ENCODE assay signal across 8 cellular contexts in genomic region chr15:74460298-74460697, GRCh38. TPM values are rescaled to one million over a fixed set of nuclear protein-coding genes. Genes with fewer than 3 reads are reported as not detected.
DNase-seq lines count a peak whose midpoint lies in the region; ATAC-seq, FAIRE-seq and TF ChIP-seq lines count a peak whose summit lies in the region.

No MANE protein-coding gene starts in this region.

- H3K27me3 Mint-ChIP-seq in naive thymus-derived CD8-positive, alpha-beta T cell: no peaks in the 10 kb centered on the region

- peak overlapping the region; percentile 62 to 97 (median 93) for H3K27ac Mint-ChIP-seq in naive thymus-derived CD8-positive, alpha-beta T cell

- no peak for FAIRE-seq in bronchial epithelial cell (lab: Jason Lieb, UNC)

- H3K9me3 ChIP-seq in BLaER1: no peaks in the 10 kb centered on the region
- no peaks in the 10 kb centered on the region; the same call in 1 of the 2 replicates for H3K9me3 ChIP-seq in HUES64 (ENCODE audit: insufficient read depth, low read depth, low read length)

- peaks cover 0 to 33% (median 5%) of the 10 kb centered on the region in 3 donors for H3K36me3 Mint-ChIP-seq in naive thymus-derived CD8-positive, alpha-beta T cell

- no peaks in the 10 kb centered on the region for H4K20me1 ChIP-seq in BLaER1

- ATAC-seq in naive thymus-derived CD8-positive, alpha-beta T cell: no peak

- WGBS in HUES64: 75% methylated on average over 2 of the region's 2 CpGs

- H3K27me3 ChIP-seq in BLaER1: no peaks in the 10 kb centered on the region
- no peaks in the 10 kb centered on the region for H3K27me3 ChIP-seq in HUES64 (ENCODE audit: insufficient read depth, low read length)
- no peaks in the 10 kb centered on the region for H3K27me3 ChIP-seq in bronchial epithelial cell (ENCODE audit: control insufficient read depth, insufficient read depth, low read length)

- H3K4me3 ChIP-seq in BLaER1 (peak overlapping the region; percentile 94), HUES64 (ENCODE audit: low read length) (peak overlapping the region; percentile 95), bronchial epithelial cell (ENCODE audit: low read depth, low read length) (peak overlapping the region; percentile 86)

- peaks cover 0 to 6% (median 0%) of the 10 kb centered on the region in 9 donors for H3K9me3 Mint-ChIP-seq in naive thymus-derived CD8-positive, alpha-beta T cell

- H3K4me1 ChIP-seq in BLaER1 (peaks cover 40% of the 10 kb centered on the region), HUES64 (ENCODE audit: insufficient read depth, low read length) (peaks cover 9% of the 10 kb centered on the region; the same call in 1 of the 2 replicates)

- peaks cover 29 to 61% (median 56%) of the 10 kb centered on the region in 4 donors for H3K4me1 Mint-ChIP-seq in naive thymus-derived CD8-positive, alpha-beta T cell

- POLR2A ChIA-PET in naive thymus-derived CD8-positive, alpha-beta T cell (lab: Charles Lee): interaction anchor here (0.9 to 3.2 kb wide), 9 partner anchors 9 to 157 kb away, joined by 3 to 17 read pairs (median 6); partner anchors contain the start of genes ARID3B and CLK3

- H3K36me3 ChIP-seq in BLaER1: peaks cover 32% of the 10 kb centered on the region
- H3K36me3 ChIP-seq in HUES64 (ENCODE audit: insufficient read depth, low read length): peaks cover 18% of the 10 kb centered on the region
- H3K36me3 ChIP-seq in bronchial epithelial cell (ENCODE audit: control insufficient read depth, insufficient read depth, low read length): peaks cover 1% of the 10 kb centered on the region

- TF ChIP-seq CTCF in bronchial epithelial cell (IDR thresholded peaks at IDR 0.05; ENCODE audit: insufficient read depth, low read length, severe bottlenecking): no peak

- H3K27ac ChIP-seq in BLaER1: peak overlapping the region; percentile 73
- H3K27ac ChIP-seq in HUES64 (ENCODE audit: low read depth, low read length): peak overlapping the region; percentile 66

- H3K4me3 Mint-ChIP-seq in naive thymus-derived CD8-positive, alpha-beta T cell: peak overlapping the region; percentile 87 to 96 (median 94)

- H3K9ac ChIP-seq in BLaER1 (peak overlapping the region; percentile 80), HUES64 (ENCODE audit: low read depth, low read length) (peak overlapping the region; percentile 80)

- peak overlapping the region; percentile 85 for H3K4me2 ChIP-seq in BLaER1

- DNase-seq in bronchial epithelial cell (ENCODE audit: low read depth) (peak; percentile 8), DMS114 treated with DMSO at 0.1 percent for 48 hours (lab: John Stamatoyannopoulos, UW; ENCODE audit: unreplicated experiment) (no peak), SHP77 (lab: John Stamatoyannopoulos, UW) (no peak), medulla oblongata (ENCODE audit: extremely low spot score) (no peak), SKM-1 treated with dmso at 0.1 percent for 144 hours (lab: John Stamatoyannopoulos, UW; ENCODE audit: unreplicated experiment) (no peak)
- no peak for DNase-seq in naive thymus-derived CD8-positive, alpha-beta T cell

RNA-seq across cellular contexts. Expression of gene UBL7, which starts 0.7 kb away (rescaled TPM):
- 49.9 TPM for polyA plus RNA-seq in HUES64 (2013, experiment 1 of 2)
- polyA plus RNA-seq in HUES64 (2013, experiment 2 of 2): 54.5 TPM
- total RNA-seq in bronchial epithelial cell: 21.6 and 22.1 TPM in 2 replicates
- total RNA-seq in naive thymus-derived CD8-positive, alpha-beta T cell: 10 to 100 TPM; 49.0 to 54.1 TPM
- polyA plus RNA-seq in naive thymus-derived CD8-positive, alpha-beta T cell: 100 to 1,000 TPM; 113 to 151 (median 150) TPM

RNA-seq across cellular contexts. Expression of gene SEMA7A, which starts 26.5 kb away (rescaled TPM):
- polyA plus RNA-seq in HUES64 (2013, experiment 1 of 2): 11.3 TPM
- polyA plus RNA-seq in HUES64 (2013, experiment 2 of 2): 16.9 TPM
- 4.0 and 5.3 TPM in 2 replicates for total RNA-seq in bronchial epithelial cell
- 1 to 10 TPM; 3.2 TPM for total RNA-seq in naive thymus-derived CD8-positive, alpha-beta T cell
- 1 to 10 TPM in 1 of 3 donors, under 1 TPM in 2; 0.09 to 1.7 (median 0.20) TPM for polyA plus RNA-seq in naive thymus-derived CD8-positive, alpha-beta T cell
